Comparison of ENCODE assay signal across 36 cellular contexts in genomic region chr1:190178827-190179226, GRCh38.
"Had no signal": no experiment of that assay in that cellular context is flagged by ENCODE, and none has a peak within 500 bp of the region (broad histone marks: within the 10 kb centered on the region; RNA-seq: fewer than 3 reads in every experiment).

No MANE protein-coding gene starts in this region.

- FAIRE-seq: bronchial epithelial cell had no signal

- H3K36me3 ChIP-seq: ascending aorta, cardiac muscle cell had no signal

- H3K27me3 ChIP-seq: ascending aorta, cardiac muscle cell had no signal

- H3K4me3 ChIP-seq: ascending aorta, cardiac muscle cell had no signal

- H3K4me1 ChIP-seq: ascending aorta had no signal

- H3K27me3 Mint-ChIP-seq: activated B cell treated with CpG ODN at 0.5 μM for 24 hours; activated CD4-positive, alpha-beta memory T cell treated with anti-CD3 and anti-CD28 coated beads for 36 hours; activated CD4-positive, alpha-beta T cell treated with anti-CD3 and anti-CD28 coated beads, Interleukin-2, amount 10 ng/mL, durations not matched to agents 24 days and 14 days; activated CD8-positive, alpha-beta memory T cell treated with anti-CD3 and anti-CD28 coated beads, Interleukin-2, amount 10 ng/mL, durations not matched to agents 7 days and 5 days; activated CD8-positive, alpha-beta T cell treated with anti-CD3 and anti-CD28 coated beads for 36 hours; activated naive CD4-positive, alpha-beta T cell treated with anti-CD3 and anti-CD28 coated beads, Interleukin-2, amount 10 ng/mL, durations not matched to agents 7 days and 5 days; activated naive CD4-positive, alpha-beta T cell treated with anti-CD3 and anti-CD28 coated beads, Interleukin-2, amount 50 U/mL, for 24 hours; activated naive CD8-positive, alpha-beta T cell; activated naive CD8-positive, alpha-beta T cell treated with anti-CD3 and anti-CD28 coated beads, Interleukin-2, amount 10 ng/mL, durations not matched to agents 7 days and 5 days; activated naive CD8-positive, alpha-beta T cell treated with anti-CD3 and anti-CD28 coated beads, Interleukin-2, amount 50 U/mL, for 24 hours; activated T-cell treated with anti-CD3 and anti-CD28 coated beads, Interleukin-2, amount 50 U/mL, for 24 hours; brain; central memory CD8-positive, alpha-beta T cell had no signal

- H3K4me1 Mint-ChIP-seq: activated B cell treated with CpG ODN at 0.5 μM for 24 hours; activated CD4-positive, alpha-beta T cell treated with anti-CD3 and anti-CD28 coated beads, Interleukin-2, amount 10 ng/mL, durations not matched to agents 24 days and 14 days; activated CD8-positive, alpha-beta memory T cell treated with anti-CD3 and anti-CD28 coated beads, Interleukin-2, amount 10 ng/mL, durations not matched to agents 7 days and 5 days; activated naive CD4-positive, alpha-beta T cell treated with anti-CD3 and anti-CD28 coated beads, Interleukin-2, amount 10 ng/mL, durations not matched to agents 7 days and 5 days; activated naive CD4-positive, alpha-beta T cell treated with anti-CD3 and anti-CD28 coated beads, Interleukin-2, amount 50 U/mL, for 24 hours; activated naive CD8-positive, alpha-beta T cell treated with anti-CD3 and anti-CD28 coated beads, Interleukin-2, amount 10 ng/mL, durations not matched to agents 7 days and 5 days; activated naive CD8-positive, alpha-beta T cell treated with anti-CD3 and anti-CD28 coated beads, Interleukin-2, amount 50 U/mL, for 24 hours; central memory CD8-positive, alpha-beta T cell had no signal

- H3K9me3 ChIP-seq: ascending aorta had no signal

- H3K27ac Mint-ChIP-seq: activated B cell treated with CpG ODN at 0.5 μM for 24 hours; activated CD4-positive, alpha-beta memory T cell treated with anti-CD3 and anti-CD28 coated beads for 36 hours; activated CD4-positive, alpha-beta T cell treated with anti-CD3 and anti-CD28 coated beads, Interleukin-2, amount 10 ng/mL, durations not matched to agents 24 days and 14 days; activated CD8-positive, alpha-beta memory T cell treated with anti-CD3 and anti-CD28 coated beads, Interleukin-2, amount 10 ng/mL, durations not matched to agents 7 days and 5 days; activated CD8-positive, alpha-beta T cell treated with anti-CD3 and anti-CD28 coated beads for 36 hours; activated naive CD4-positive, alpha-beta T cell treated with anti-CD3 and anti-CD28 coated beads, Interleukin-2, amount 10 ng/mL, durations not matched to agents 7 days and 5 days; activated naive CD4-positive, alpha-beta T cell treated with anti-CD3 and anti-CD28 coated beads, Interleukin-2, amount 50 U/mL, for 24 hours; activated naive CD8-positive, alpha-beta T cell; activated naive CD8-positive, alpha-beta T cell treated with anti-CD3 and anti-CD28 coated beads, Interleukin-2, amount 10 ng/mL, durations not matched to agents 7 days and 5 days; activated naive CD8-positive, alpha-beta T cell treated with anti-CD3 and anti-CD28 coated beads, Interleukin-2, amount 50 U/mL, for 24 hours; activated T-cell treated with anti-CD3 and anti-CD28 coated beads, Interleukin-2, amount 50 U/mL, for 24 hours; activated T-helper 2 cell treated with anti-CD3 and anti-CD28 coated beads, Interferon-gamma antibody, Interleukin-2, Interleukin-4, amounts not matched to agents 10 μg/mL and 5 μg/mL and 100 μg/mL, durations not matched to agents 14 hours and 24 hours and 36 hours; brain; T-helper 1 cell treated with Interleukin-12 subunit alpha and Interleukin-12 subunit beta and Interleukin-4 antibody, amounts not matched to agents 30 μg/mL and 1 μg/mL, for 36 hours; T-helper 2 cell treated with Interferon-gamma antibody and Interleukin-4, amounts not matched to agents 5 μg/mL and 100 μg/mL, for 36 hours had no signal

- H3K4me3 Mint-ChIP-seq: activated B cell treated with CpG ODN at 0.5 μM for 24 hours; activated CD4-positive, alpha-beta memory T cell treated with anti-CD3 and anti-CD28 coated beads for 36 hours; activated CD4-positive, alpha-beta T cell treated with anti-CD3 and anti-CD28 coated beads, Interleukin-2, amount 10 ng/mL, durations not matched to agents 24 days and 14 days; activated CD8-positive, alpha-beta memory T cell treated with anti-CD3 and anti-CD28 coated beads, Interleukin-2, amount 10 ng/mL, durations not matched to agents 7 days and 5 days; activated CD8-positive, alpha-beta T cell treated with anti-CD3 and anti-CD28 coated beads for 36 hours; activated naive CD4-positive, alpha-beta T cell treated with anti-CD3 and anti-CD28 coated beads, Interleukin-2, amount 10 ng/mL, durations not matched to agents 7 days and 5 days; activated naive CD4-positive, alpha-beta T cell treated with anti-CD3 and anti-CD28 coated beads, Interleukin-2, amount 50 U/mL, for 24 hours; activated naive CD8-positive, alpha-beta T cell; activated naive CD8-positive, alpha-beta T cell treated with anti-CD3 and anti-CD28 coated beads, Interleukin-2, amount 10 ng/mL, durations not matched to agents 7 days and 5 days; activated naive CD8-positive, alpha-beta T cell treated with anti-CD3 and anti-CD28 coated beads, Interleukin-2, amount 50 U/mL, for 24 hours; activated T-cell treated with anti-CD3 and anti-CD28 coated beads, Interleukin-2, amount 50 U/mL, for 24 hours; brain; central memory CD8-positive, alpha-beta T cell; T-helper 1 cell treated with Interleukin-12 subunit alpha and Interleukin-12 subunit beta and Interleukin-4 antibody, amounts not matched to agents 30 μg/mL and 1 μg/mL, for 36 hours; T-helper 2 cell treated with Interferon-gamma antibody and Interleukin-4, amounts not matched to agents 5 μg/mL and 100 μg/mL, for 36 hours had no signal

- ATAC-seq: activated CD8-positive, alpha-beta memory T cell treated with anti-CD3 and anti-CD28 coated beads, Interleukin-2, amount 10 ng/mL, durations not matched to agents 7 days and 5 days; activated CD8-positive, alpha-beta T cell treated with anti-CD3 and anti-CD28 coated beads for 36 hours; activated naive CD8-positive, alpha-beta T cell treated with anti-CD3 and anti-CD28 coated beads, Interleukin-2, amount 50 U/mL, for 24 hours had no signal

- H3K36me3 Mint-ChIP-seq: activated CD4-positive, alpha-beta memory T cell treated with anti-CD3 and anti-CD28 coated beads for 36 hours; activated CD8-positive, alpha-beta memory T cell treated with anti-CD3 and anti-CD28 coated beads, Interleukin-2, amount 10 ng/mL, durations not matched to agents 7 days and 5 days; activated naive CD4-positive, alpha-beta T cell treated with anti-CD3 and anti-CD28 coated beads, Interleukin-2, amount 10 ng/mL, durations not matched to agents 7 days and 5 days; activated naive CD4-positive, alpha-beta T cell treated with anti-CD3 and anti-CD28 coated beads, Interleukin-2, amount 50 U/mL, for 24 hours; activated naive CD8-positive, alpha-beta T cell; activated naive CD8-positive, alpha-beta T cell treated with anti-CD3 and anti-CD28 coated beads, Interleukin-2, amount 10 ng/mL, durations not matched to agents 7 days and 5 days; brain had no signal

- H3K27ac ChIP-seq: ascending aorta, cardiac muscle cell, VCaP had no signal

- H3K9me3 Mint-ChIP-seq: activated B cell treated with CpG ODN at 0.5 μM for 24 hours; activated CD4-positive, alpha-beta T cell treated with anti-CD3 and anti-CD28 coated beads, Interleukin-2, amount 10 ng/mL, durations not matched to agents 24 days and 14 days; activated naive CD4-positive, alpha-beta T cell treated with anti-CD3 and anti-CD28 coated beads, Interleukin-2, amount 10 ng/mL, durations not matched to agents 7 days and 5 days; activated naive CD8-positive, alpha-beta T cell treated with anti-CD3 and anti-CD28 coated beads, Interleukin-2, amount 10 ng/mL, durations not matched to agents 7 days and 5 days; activated T-cell treated with anti-CD3 and anti-CD28 coated beads, Interleukin-2, amount 50 U/mL, for 24 hours; activated T-helper 2 cell treated with anti-CD3 and anti-CD28 coated beads, Interferon-gamma antibody, Interleukin-2, Interleukin-4, amounts not matched to agents 10 μg/mL and 5 μg/mL and 100 μg/mL, durations not matched to agents 14 hours and 24 hours and 36 hours; brain; T-helper 1 cell treated with Interleukin-12 subunit alpha and Interleukin-12 subunit beta and Interleukin-4 antibody, amounts not matched to agents 30 μg/mL and 1 μg/mL, for 36 hours had no signal

- DNase-seq: activated B cell treated with CpG ODN at 0.5 μM for 24 hours; activated CD4-positive, alpha-beta memory T cell treated with anti-CD3 and anti-CD28 coated beads for 36 hours; activated CD4-positive, alpha-beta T cell treated with anti-CD3 and anti-CD28 coated beads for 4 hours; activated CD4-positive, alpha-beta T cell treated with anti-CD3 and anti-CD28 coated beads, Interleukin-2, amount 10 ng/mL, durations not matched to agents 24 days and 14 days; activated CD4-positive, alpha-beta T cell treated with anti-CD3 and anti-CD28 coated beads, Interleukin-2, amount 50 U/mL, for 1 hour; activated CD4-positive, alpha-beta T cell treated with anti-CD3 and anti-CD28 coated beads, Interleukin-2, amount 50 U/mL, for 4 hours; activated CD4-positive, CD25-positive, alpha-beta regulatory T cell treated with anti-CD3 and anti-CD28 coated beads, Interleukin-2, amount 50 U/mL, for 72 hours; activated CD8-positive, alpha-beta memory T cell treated with anti-CD3 and anti-CD28 coated beads for 24 hours; activated CD8-positive, alpha-beta memory T cell treated with anti-CD3 and anti-CD28 coated beads, Interleukin-2, amount 10 ng/mL, durations not matched to agents 7 days and 5 days; activated CD8-positive, alpha-beta memory T cell treated with anti-CD3 and anti-CD28 coated beads, Interleukin-2, amount 50 U/mL, for 48 hours; activated CD8-positive, alpha-beta T cell treated with anti-CD3 and anti-CD28 coated beads for 36 hours; activated effector memory CD4-positive, alpha-beta T cell treated with Interleukin-2 at 50 U/mL for 16 hours; activated gamma-delta T cell; activated naive CD4-positive, alpha-beta T cell treated with anti-CD3 and anti-CD28 coated beads, Interleukin-2, amount 10 ng/mL, durations not matched to agents 7 days and 5 days; activated naive CD4-positive, alpha-beta T cell treated with Interleukin-2 at 50 U/mL for 16 hours; activated naive CD8-positive, alpha-beta T cell treated with anti-CD3 and anti-CD28 coated beads, Interleukin-2, amount 10 ng/mL, durations not matched to agents 7 days and 5 days; activated naive CD8-positive, alpha-beta T cell treated with anti-CD3 and anti-CD28 coated beads, Interleukin-2, amount 50 U/mL, for 24 hours; activated T-cell treated with anti-CD3 and anti-CD28 coated beads, Interleukin-2, amount 50 U/mL, for 24 hours; activated T-cell treated with anti-CD3 and anti-CD28 coated beads, Interleukin-2, amount 50 U/mL, for 48 hours; amygdala; anterior cingulate cortex; cerebellar nuclear complex; T-helper 1 cell; T-helper 2 cell; T-helper 9 cell had no signal
